ENCODE assay signal across 8 cellular contexts in the genomic region with DNA sequence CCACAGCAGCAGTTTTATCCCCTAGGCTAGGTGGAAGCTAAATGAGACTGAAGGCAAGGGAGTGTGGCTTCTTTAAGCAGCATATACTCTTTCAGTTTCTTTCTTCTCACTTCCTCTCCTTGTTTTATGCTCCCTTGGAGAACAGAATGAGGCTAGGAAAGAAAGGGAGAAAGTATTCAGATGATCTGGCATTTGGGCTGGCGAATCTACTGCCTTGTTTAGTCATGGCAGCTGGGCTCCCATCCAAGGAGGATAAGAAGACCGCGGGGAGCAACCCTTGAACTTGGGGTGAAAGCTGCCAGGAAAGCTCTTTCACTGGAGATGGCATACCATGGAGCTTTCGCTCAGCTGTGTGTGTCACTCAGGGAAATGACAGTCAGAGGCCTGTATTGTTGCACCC.
DNase-seq lines count a peak whose midpoint lies in the region; ATAC-seq and TF ChIP-seq lines count a peak whose summit lies in the region.

No MANE protein-coding gene starts in this region.

- H3K27me3 ChIP-seq in H7 (ENCODE audit: control insufficient read depth, insufficient read depth, low read length), result no peaks in the 10 kb centered on the region

- no peak overlapping the region for H3K4me3 Mint-ChIP-seq in activated naive CD4-positive, alpha-beta T cell treated with anti-CD3 and anti-CD28 coated beads, Interleukin-2, amount 10 ng/mL, durations not matched to agents 7 days and 5 days

- no peak overlapping the region for H3K27ac Mint-ChIP-seq in activated naive CD4-positive, alpha-beta T cell treated with anti-CD3 and anti-CD28 coated beads, Interleukin-2, amount 10 ng/mL, durations not matched to agents 7 days and 5 days

- peak; percentile 72 for ATAC-seq in GM21447 (IDR thresholded peaks at IDR 0.05; ENCODE audit: unreplicated experiment)

- H3K27me3 Mint-ChIP-seq in activated naive CD4-positive, alpha-beta T cell treated with anti-CD3 and anti-CD28 coated beads, Interleukin-2, amount 10 ng/mL, durations not matched to agents 7 days and 5 days, result peaks cover 5% of the 10 kb centered on the region

- DNase-seq in AG20443 (ENCODE audit: low spot score) (peak; percentile 16), LoVo (ENCODE audit: low spot score) (peak; percentile 26), fibroblast of pulmonary artery (ENCODE audit: low read depth) (peak; percentile 53), H7 (no peak), cerebellar nuclear complex (lab: John Stamatoyannopoulos, UW) (no peak), kidney glomerular epithelial cell (lab: John Stamatoyannopoulos, UW) (no peak)
- no peak for DNase-seq in activated naive CD4-positive, alpha-beta T cell treated with anti-CD3 and anti-CD28 coated beads, Interleukin-2, amount 10 ng/mL, durations not matched to agents 7 days and 5 days

- H3K36me3 ChIP-seq in H7 (replicated peaks; ENCODE audit: control insufficient read depth, insufficient read depth, low read length), result no peaks in the 10 kb centered on the region

- H3K36me3 Mint-ChIP-seq in activated naive CD4-positive, alpha-beta T cell treated with anti-CD3 and anti-CD28 coated beads, Interleukin-2, amount 10 ng/mL, durations not matched to agents 7 days and 5 days, result no peaks in the 10 kb centered on the region

- H3K9me3 Mint-ChIP-seq in activated naive CD4-positive, alpha-beta T cell treated with anti-CD3 and anti-CD28 coated beads, Interleukin-2, amount 10 ng/mL, durations not matched to agents 7 days and 5 days, result no peaks in the 10 kb centered on the region

- CTCF ChIA-PET in activated naive CD4-positive, alpha-beta T cell treated with anti-CD3 and anti-CD28 coated beads, Interleukin-2, amount 10 ng/mL, durations not matched to agents 7 days and 5 days (lab: Charles Lee), result no interaction called here

- H3K4me1 Mint-ChIP-seq in activated naive CD4-positive, alpha-beta T cell treated with anti-CD3 and anti-CD28 coated beads, Interleukin-2, amount 10 ng/mL, durations not matched to agents 7 days and 5 days, result no peaks in the 10 kb centered on the region

- no peak for TF ChIP-seq CTCF in fibroblast of pulmonary artery (IDR thresholded peaks at IDR 0.05; ENCODE audit: low read length, missing control alignments)

- H3K4me3 ChIP-seq in fibroblast of pulmonary artery (replicated peaks; ENCODE audit: low read depth, low read length), result no peak overlapping the region
- H3K4me3 ChIP-seq in H7 (ENCODE audit: insufficient read depth, low read depth, low read length), result no peak overlapping the region

Comparison
In these comparisons a context has a peak if more than half of its experiments do, and no peak if none do; other contexts are left out.
1. DNase-seq: peak in AG20443 (single experiment), LoVo (single experiment) and fibroblast of pulmonary artery (single experiment); none in activated naive CD4-positive, alpha-beta T cell treated with anti-CD3 and anti-CD28 coated beads, Interleukin-2, amount 10 ng/mL, durations not matched to agents 7 days and 5 days (single experiment), H7 (single experiment), cerebellar nuclear complex (0 of 2) and kidney glomerular epithelial cell (single experiment).